In genomic region chr9:130006952-130007351, GRCh38 we compare ENCODE assay signal across 8 cellular contexts. TPM values are rescaled to one million over a fixed set of nuclear protein-coding genes. Genes with fewer than 3 reads are reported as not detected.
A peak's percentile ranks its signal among the peaks of the same experiment; 100 is the strongest.
DNase-seq lines count a peak whose midpoint lies in the region; ATAC-seq and TF ChIP-seq lines count a peak whose summit lies in the region.
"Not testable (repeated sequence)": the region's sequence is repeated elsewhere in the genome, so short reads cannot be mapped to it uniquely, and the experiment has no call there.

No MANE protein-coding gene starts in this region.

- not testable (repeated sequence) for DNase-seq in CD4-positive, alpha-beta memory T cell; T-helper 2 cell treated with Interferon-gamma antibody and Interleukin-4, amounts not matched to agents 5 μg/mL and 100 μg/mL, for 36 hours (ENCODE audit: low spot score); activated naive CD8-positive, alpha-beta T cell treated with anti-CD3 and anti-CD28 coated beads for 36 hours; glutamatergic neuron; osteocyte (ENCODE audit: extremely low spot score, unreplicated experiment); stomach
- DNase-seq in activated T-cell treated with anti-CD3 and anti-CD28 coated beads, Interleukin-2, amount 50 U/mL, for 24 hours = peak; percentile 24

- peak overlapping the region; percentile 57 to 89 (median 80) for H3K4me3 Mint-ChIP-seq in CD4-positive, alpha-beta memory T cell
- peak overlapping the region; percentile 21 for H3K4me3 Mint-ChIP-seq in T-helper 2 cell treated with Interferon-gamma antibody and Interleukin-4, amounts not matched to agents 5 μg/mL and 100 μg/mL, for 36 hours
- H3K4me3 Mint-ChIP-seq in activated T-cell treated with anti-CD3 and anti-CD28 coated beads, Interleukin-2, amount 50 U/mL, for 24 hours = peak overlapping the region; percentile 42
- H3K4me3 Mint-ChIP-seq in activated naive CD8-positive, alpha-beta T cell treated with anti-CD3 and anti-CD28 coated beads for 36 hours; glutamatergic neuron (ENCODE audit: unreplicated experiment); osteocyte (ENCODE audit: unreplicated experiment): not testable (repeated sequence)

- H3K27ac Mint-ChIP-seq in CD4-positive, alpha-beta memory T cell = peak overlapping the region; percentile 93 to 100 (median 98)
- peak overlapping the region; percentile 82 for H3K27ac Mint-ChIP-seq in T-helper 2 cell treated with Interferon-gamma antibody and Interleukin-4, amounts not matched to agents 5 μg/mL and 100 μg/mL, for 36 hours
- peak overlapping the region; percentile 92 for H3K27ac Mint-ChIP-seq in activated T-cell treated with anti-CD3 and anti-CD28 coated beads, Interleukin-2, amount 50 U/mL, for 24 hours
- H3K27ac Mint-ChIP-seq in activated naive CD8-positive, alpha-beta T cell treated with anti-CD3 and anti-CD28 coated beads for 36 hours = peak overlapping the region; percentile 87
- H3K27ac Mint-ChIP-seq in glutamatergic neuron (ENCODE audit: unreplicated experiment) = peak overlapping the region; percentile 68
- peak overlapping the region; percentile 13 for H3K27ac Mint-ChIP-seq in osteocyte (ENCODE audit: unreplicated experiment)

- WGBS in stomach, 5 donors = 84 to 93% (median 91%) methylated on average over 6 of the region's 6 CpGs

- CTCF ChIA-PET in CD4-positive, alpha-beta memory T cell (lab: Charles Lee; ENCODE audit: partially characterized antibody) = interaction anchor here (0.6 to 1.3 kb wide), 4 partner anchors 16 to 51 kb away, joined by 3 to 4 read pairs (median 3); no protein-coding TSS in a partner anchor

- POLR2A ChIA-PET in CD4-positive, alpha-beta memory T cell (lab: Charles Lee; ENCODE audit: partially characterized antibody) = interaction anchor here (0.9 to 5.9 kb wide), 5 partner anchors 22 to 118 kb away, joined by 3 to 58 read pairs (median 4); partner anchors contain the start of gene FNBP1

- not testable (repeated sequence) for H3K36me3 ChIP-seq in CD4-positive, alpha-beta memory T cell (ENCODE audit: insufficient read depth, low read length); stomach

- H3K4me3 ChIP-seq in CD4-positive, alpha-beta memory T cell (ENCODE audit: low read length in 2 of 2); stomach: not testable (repeated sequence)

- H3K36me3 Mint-ChIP-seq in CD4-positive, alpha-beta memory T cell = peaks cover 18 to 49% of the 10 kb centered on the region in 2 donors
- H3K36me3 Mint-ChIP-seq in T-helper 2 cell treated with Interferon-gamma antibody and Interleukin-4, amounts not matched to agents 5 μg/mL and 100 μg/mL, for 36 hours (ENCODE audit: low read depth) = peaks cover 50% of the 10 kb centered on the region
- H3K36me3 Mint-ChIP-seq in activated T-cell treated with anti-CD3 and anti-CD28 coated beads, Interleukin-2, amount 50 U/mL, for 24 hours (ENCODE audit: low read depth) = peaks cover 80% of the 10 kb centered on the region
- H3K36me3 Mint-ChIP-seq in activated naive CD8-positive, alpha-beta T cell treated with anti-CD3 and anti-CD28 coated beads for 36 hours = peaks cover 57% of the 10 kb centered on the region
- not testable (repeated sequence) for H3K36me3 Mint-ChIP-seq in glutamatergic neuron (ENCODE audit: unreplicated experiment); osteocyte (ENCODE audit: unreplicated experiment)

- intact Hi-C loops in CD4-positive, alpha-beta memory T cell (cut with micrococcal nuclease) = loop anchor here (1.0 to 5.0 kb wide), 3 partner anchors 8 to 35 kb away; partner anchors contain the start of gene FNBP1
- intact Hi-C loops in stomach (cut with DNase I; ENCODE audit: low total_unique reads) = not testable (repeated sequence)

- H3K27me3 Mint-ChIP-seq in CD4-positive, alpha-beta memory T cell; T-helper 2 cell treated with Interferon-gamma antibody and Interleukin-4, amounts not matched to agents 5 μg/mL and 100 μg/mL, for 36 hours (ENCODE audit: low read depth); activated T-cell treated with anti-CD3 and anti-CD28 coated beads, Interleukin-2, amount 50 U/mL, for 24 hours; activated naive CD8-positive, alpha-beta T cell treated with anti-CD3 and anti-CD28 coated beads for 36 hours; glutamatergic neuron (ENCODE audit: unreplicated experiment); osteocyte (ENCODE audit: unreplicated experiment): not testable (repeated sequence)

- not testable (repeated sequence) for TF ChIP-seq EP300 in stomach (IDR thresholded peaks at IDR 0.05)

- peak; percentile 14 for ATAC-seq in HG02885 (IDR thresholded peaks at IDR 0.05; ENCODE audit: poor library complexity, unreplicated experiment)

- TF ChIP-seq POLR2A in stomach (IDR thresholded peaks at IDR 0.05) = not testable (repeated sequence)

- H3K9me3 Mint-ChIP-seq in CD4-positive, alpha-beta memory T cell; T-helper 2 cell treated with Interferon-gamma antibody and Interleukin-4, amounts not matched to agents 5 μg/mL and 100 μg/mL, for 36 hours; activated T-cell treated with anti-CD3 and anti-CD28 coated beads, Interleukin-2, amount 50 U/mL, for 24 hours; activated naive CD8-positive, alpha-beta T cell treated with anti-CD3 and anti-CD28 coated beads for 36 hours; glutamatergic neuron (ENCODE audit: unreplicated experiment); osteocyte (ENCODE audit: unreplicated experiment): not testable (repeated sequence)

- peak overlapping the region; percentile 88 for H3K27ac ChIP-seq in CD4-positive, alpha-beta memory T cell (ENCODE audit: low read depth, low read length)
- peak overlapping the region in 3 of 5 donors; percentile 33 to 67 (median 60) for H3K27ac ChIP-seq in stomach

- H3K4me1 ChIP-seq in CD4-positive, alpha-beta memory T cell (ENCODE audit: insufficient read depth, low read length) = peaks cover 90% of the 10 kb centered on the region
- peaks cover 0 to 52% (median 23%) of the 10 kb centered on the region in 4 donors for H3K4me1 ChIP-seq in stomach

- H3K9me3 ChIP-seq in CD4-positive, alpha-beta memory T cell (ENCODE audit: control insufficient read depth in 1 of 2, low read length in 2 of 2); stomach: not testable (repeated sequence)

- TF ChIP-seq CTCF in glutamatergic neuron (IDR thresholded peaks at IDR 0.05; ENCODE audit: partially characterized antibody, unreplicated experiment); osteocyte (IDR thresholded peaks at IDR 0.05); stomach (IDR thresholded peaks at IDR 0.05): not testable (repeated sequence)

- not testable (repeated sequence) for H3K27me3 ChIP-seq in CD4-positive, alpha-beta memory T cell (ENCODE audit: insufficient read depth, low read length); stomach

- H3K4me1 Mint-ChIP-seq in CD4-positive, alpha-beta memory T cell = peaks cover 48 to 86% (median 65%) of the 10 kb centered on the region in 4 donors
- peaks cover 55% of the 10 kb centered on the region for H3K4me1 Mint-ChIP-seq in T-helper 2 cell treated with Interferon-gamma antibody and Interleukin-4, amounts not matched to agents 5 μg/mL and 100 μg/mL, for 36 hours (ENCODE audit: low read depth)
- peaks cover 83% of the 10 kb centered on the region for H3K4me1 Mint-ChIP-seq in activated T-cell treated with anti-CD3 and anti-CD28 coated beads, Interleukin-2, amount 50 U/mL, for 24 hours (ENCODE audit: low read depth)
- peaks cover 65% of the 10 kb centered on the region for H3K4me1 Mint-ChIP-seq in activated naive CD8-positive, alpha-beta T cell treated with anti-CD3 and anti-CD28 coated beads for 36 hours
- H3K4me1 Mint-ChIP-seq in glutamatergic neuron (ENCODE audit: low read depth, unreplicated experiment) = not testable (repeated sequence)
- H3K4me1 Mint-ChIP-seq in osteocyte (ENCODE audit: unreplicated experiment) = peaks cover 19% of the 10 kb centered on the region

RNA-seq across cellular contexts. Expression of gene FNBP1, which starts 36.0 kb away (rescaled TPM):
- total RNA-seq in CD4-positive, alpha-beta memory T cell = 100 to 1,000 TPM; 197 to 202 TPM
- polyA plus RNA-seq in CD4-positive, alpha-beta memory T cell = 100 to 1,000 TPM; 143 to 165 TPM
- total RNA-seq in activated naive CD8-positive, alpha-beta T cell treated with anti-CD3 and anti-CD28 coated beads for 36 hours = 100 to 1,000 TPM; 198 TPM
- total RNA-seq in glutamatergic neuron (ENCODE audit: unreplicated experiment) (80.4 TPM), osteocyte (62.2 and 63.0 TPM in 2 replicates), stomach (100 to 1,000 TPM in 1 of 5 donors, 10 to 100 TPM in 4; 52.7 to 129 (median 69.6) TPM)
- 10 to 100 TPM in 2 of 3 donors, 1 to 10 TPM in 1; 9.0 to 19.7 (median 10.4) TPM for polyA plus RNA-seq in stomach

RNA-seq across cellular contexts. Expression of gene GPR107, which starts 46.8 kb away (rescaled TPM):
- 10 to 100 TPM; 23.8 to 24.4 TPM for total RNA-seq in CD4-positive, alpha-beta memory T cell
- polyA plus RNA-seq in CD4-positive, alpha-beta memory T cell = 1 to 10 TPM; 2.2 to 3.3 TPM
- 10 to 100 TPM; 17.7 to 19.4 TPM for total RNA-seq in activated naive CD8-positive, alpha-beta T cell treated with anti-CD3 and anti-CD28 coated beads for 36 hours
- total RNA-seq in glutamatergic neuron (ENCODE audit: unreplicated experiment) (48.2 TPM), osteocyte (57.0 and 60.7 TPM in 2 replicates), stomach (10 to 100 TPM in 4 of 5 donors, 1 to 10 TPM in 1; 5.3 to 37.8 (median 21.4) TPM)
- 1 to 10 TPM; 3.4 to 7.9 (median 6.4) TPM for polyA plus RNA-seq in stomach

Comparison
In these comparisons a context has a peak if more than half of its experiments do, and no peak if none do; other contexts are left out.
1. H3K27ac Mint-ChIP-seq: peak in every context shown above with its lines; median percentile 98 in CD4-positive, alpha-beta memory T cell; 92 in activated T-cell treated with anti-CD3 and anti-CD28 coated beads, Interleukin-2, amount 50 U/mL, for 24 hours; 87 in activated naive CD8-positive, alpha-beta T cell treated with anti-CD3 and anti-CD28 coated beads for 36 hours; 82 in T-helper 2 cell treated with Interferon-gamma antibody and Interleukin-4, amounts not matched to agents 5 μg/mL and 100 μg/mL, for 36 hours; 68 in glutamatergic neuron; 13 in osteocyte.